In the genomic region with DNA sequence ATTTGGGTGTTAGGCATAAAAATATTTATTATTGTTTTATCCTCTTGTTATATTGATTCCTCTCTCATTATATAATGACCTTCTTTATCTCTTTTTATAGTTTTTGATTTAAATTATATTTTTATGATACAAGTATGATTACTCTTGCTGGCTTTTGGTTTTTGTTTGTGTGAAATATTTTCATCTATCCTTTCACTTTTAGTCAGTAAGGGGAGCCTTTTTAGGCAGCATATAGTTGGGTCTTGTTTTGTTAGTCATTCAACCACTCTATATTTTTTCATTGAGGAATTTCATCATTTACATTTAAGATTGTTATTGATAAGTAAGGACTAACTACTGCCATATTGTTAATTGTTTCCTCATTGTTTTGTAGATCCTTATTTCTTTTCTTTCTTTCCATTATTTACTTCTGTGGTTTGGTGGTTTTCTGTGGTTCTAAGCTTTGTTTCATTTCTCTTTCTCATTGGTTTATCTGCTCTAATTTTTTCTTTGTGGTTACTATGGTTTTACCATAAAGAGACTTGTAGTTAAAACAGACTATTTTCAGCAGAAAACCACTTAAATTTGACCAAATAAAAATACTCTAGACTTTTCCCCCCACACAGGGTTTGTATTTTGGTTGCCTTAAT, we compare ENCODE assay signal across 13 cellular contexts.
DNase-seq lines count a peak whose midpoint lies in the region; ATAC-seq and TF ChIP-seq lines count a peak whose summit lies in the region.
"Had no signal": no experiment of that assay in that cellular context is flagged by ENCODE, and none has a peak within 500 bp of the region (broad histone marks: within the 10 kb centered on the region; RNA-seq: fewer than 3 reads in every experiment).

No MANE protein-coding gene starts in this region.

- peak; percentile 0 for DNase-seq in Jurkat, Clone E6-1 (ENCODE audit: low read depth, low spot score)
- DNase-seq in SHP77 (lab: John Stamatoyannopoulos, UW) (no peak), occipital lobe (lab: John Stamatoyannopoulos, UW) (no peak), breast epithelium (ENCODE audit: low spot score in 2 of 2) (no peak), G401 (ENCODE audit: low spot score) (no peak)
- DNase-seq: DND-41, NCI-H187 treated with DMSO at 0.1 percent for 48 hours had no signal

- H3K36me3 ChIP-seq in breast epithelium = no peaks in the 10 kb centered on the region

- no peak for TF ChIP-seq POLR2A in breast epithelium (IDR thresholded peaks at IDR 0.05)

- no peak overlapping the region for H3K27ac ChIP-seq in breast epithelium
- H3K27ac ChIP-seq: SK-N-MC had no signal

- H3K4me1 ChIP-seq in breast epithelium = no peaks in the 10 kb centered on the region

- peak; percentile 63 for ATAC-seq in GM18499 (IDR thresholded peaks at IDR 0.05; ENCODE audit: insufficient read depth, unreplicated experiment)
- peak; percentile 77 for ATAC-seq in GM21423 (IDR thresholded peaks at IDR 0.05; ENCODE audit: unreplicated experiment)
- ATAC-seq in HG02938 (IDR thresholded peaks at IDR 0.05; ENCODE audit: unreplicated experiment) = peak; percentile 60
- ATAC-seq: esophagus mucosa, HepG2 had no signal

- TF ChIP-seq CTCF in breast epithelium (IDR thresholded peaks at IDR 0.05) = no peak

- no peaks in the 10 kb centered on the region for H3K9me3 ChIP-seq in breast epithelium

- no peak overlapping the region for H3K4me3 ChIP-seq in Jurkat, Clone E6-1 (ENCODE audit: low read length)
- no peak overlapping the region for H3K4me3 ChIP-seq in breast epithelium
- H3K4me3 ChIP-seq: SK-N-MC had no signal

- H3K27me3 ChIP-seq in breast epithelium = no peaks in the 10 kb centered on the region

- intact Hi-C loops in breast epithelium (cut with DNase I; ENCODE audit: low total_unique reads) = no loop called here

- in situ Hi-C loops in G401 (cut with HindIII; ENCODE audit: low sequenced_read_pairs) = no loop called here
